ENCODE assay signal across 8 cellular contexts in genomic region chr11:125886997-125887372, GRCh38. TPM values are rescaled to one million over a fixed set of nuclear protein-coding genes. Genes with fewer than 3 reads are reported as not detected.
DNase-seq lines count a peak whose midpoint lies in the region; ATAC-seq and TF ChIP-seq lines count a peak whose summit lies in the region.

No MANE protein-coding gene starts in this region.

- H4K8ac ChIP-seq in mesendoderm (ENCODE audit: low read depth, low read length) = no peak overlapping the region

- peak; percentile 52 for ATAC-seq in CD4-positive, alpha-beta T cell (ENCODE audit: poor library complexity)
- ATAC-seq in GM19328 (IDR thresholded peaks at IDR 0.05; ENCODE audit: unreplicated experiment) = peak; percentile 33
- ATAC-seq in HG03378 (IDR thresholded peaks at IDR 0.05; ENCODE audit: unreplicated experiment) = peak; percentile 20
- peak; percentile 38 for ATAC-seq in T-helper 17 cell

- H3K4me1 Mint-ChIP-seq in CD4-positive, alpha-beta T cell (ENCODE audit: low read depth) = peaks cover 44% of the 10 kb centered on the region
- peaks cover 17% of the 10 kb centered on the region for H3K4me1 Mint-ChIP-seq in T-helper 17 cell

- no CpG with 5 or more reads among the region's 24 CpGs for WGBS in mesendoderm (ENCODE audit: extremely low coverage, insufficient coverage, low lambda C conversion rate)
- WGBS in thymus = 21% methylated on average over 24 of the region's 24 CpGs

- H2BK5ac ChIP-seq in mesendoderm (ENCODE audit: low read length) = no peak overlapping the region

- POLR2A ChIA-PET in CD4-positive, alpha-beta T cell (lab: Charles Lee) = interaction anchor here (0.8 to 2.5 kb wide), 12 partner anchors 9 to 775 kb away, joined by 3 to 67 read pairs (median 6); partner anchors contain the start of genes CHEK1, DCPS, EI24 and FOXRED1

- H3K36me3 ChIP-seq in duodenal mucosa (ENCODE audit: control insufficient read depth in 1 of 2, insufficient read depth in 2 of 2, low read length in 2 of 2) (no peaks in the 10 kb centered on the region), mesendoderm (ENCODE audit: control insufficient read depth, insufficient read depth, low read length) (no peaks in the 10 kb centered on the region), thymus (ENCODE audit: control insufficient read depth, insufficient read depth) (no peaks in the 10 kb centered on the region)

- peak overlapping the region; percentile 90 for H3K56ac ChIP-seq in mesendoderm (ENCODE audit: low read length)

- peaks cover 2% of the 10 kb centered on the region for H3K79me2 ChIP-seq in mesendoderm (ENCODE audit: control insufficient read depth, insufficient read depth, low read length)

- H3K79me1 ChIP-seq in mesendoderm (ENCODE audit: low read length) = no peaks in the 10 kb centered on the region

- H3K27ac Mint-ChIP-seq in CD4-positive, alpha-beta T cell = peak overlapping the region; percentile 92
- peak overlapping the region; percentile 96 for H3K27ac Mint-ChIP-seq in T-helper 17 cell

- no peaks in the 10 kb centered on the region for H3K27me3 ChIP-seq in CD4-positive, alpha-beta T cell (ENCODE audit: control insufficient read depth, insufficient read depth, low read length)
- H3K27me3 ChIP-seq in duodenal mucosa (ENCODE audit: control insufficient read depth in 1 of 2, insufficient read depth in 2 of 2, low read length in 2 of 2) (no peaks in the 10 kb centered on the region), mesendoderm (ENCODE audit: insufficient read depth, low read length, poor library complexity) (no peaks in the 10 kb centered on the region), thymus (ENCODE audit: control insufficient read depth, insufficient read depth) (no peaks in the 10 kb centered on the region)

- peak in 9 of 10 experiments; percentile 9 to 52 (median 25) for DNase-seq in CD4-positive, alpha-beta T cell
- peak in 2 of 3 donors; percentile 24 to 27 for DNase-seq in T-helper 17 cell
- DNase-seq in mesendoderm = no peak
- no peak for DNase-seq in activated effector memory CD4-positive, alpha-beta T cell treated with Interleukin-2 at 50 U/mL for 16 hours

- no peak overlapping the region for H2BK120ac ChIP-seq in mesendoderm (ENCODE audit: low read depth, low read length)

- H3K27ac ChIP-seq in CD4-positive, alpha-beta T cell (ENCODE audit: low read depth, low read length) = peak overlapping the region; percentile 50
- H3K27ac ChIP-seq in duodenal mucosa (ENCODE audit: low read depth, low read length) (peak overlapping the region; percentile 46), mesendoderm (ENCODE audit: low read depth, low read length) (no peak overlapping the region), thymus (ENCODE audit: low read depth) (peak overlapping the region; percentile 59)

- TF ChIP-seq CTCF in CD4-positive, alpha-beta T cell (IDR thresholded peaks at IDR 0.05) = no peak

- H4K5ac ChIP-seq in mesendoderm (ENCODE audit: low read length) = no peak overlapping the region

- no peaks in the 10 kb centered on the region for H3K27me3 Mint-ChIP-seq in CD4-positive, alpha-beta T cell
- H3K27me3 Mint-ChIP-seq in T-helper 17 cell = peaks cover 4% of the 10 kb centered on the region

- H3K9me3 Mint-ChIP-seq in CD4-positive, alpha-beta T cell = no peaks in the 10 kb centered on the region

- H3K4me1 ChIP-seq in duodenal mucosa (ENCODE audit: control insufficient read depth in 1 of 2, insufficient read depth in 2 of 2, low read length in 2 of 2) (peaks cover 0 to 15% of the 10 kb centered on the region in 2 donors), mesendoderm (ENCODE audit: control insufficient read depth, low read depth, low read length) (no peaks in the 10 kb centered on the region), thymus (ENCODE audit: control insufficient read depth, insufficient read depth, low read length) (no peaks in the 10 kb centered on the region)

- H3K23ac ChIP-seq in mesendoderm (ENCODE audit: low read length) = no peak overlapping the region

- intact Hi-C loops in CD4-positive, alpha-beta T cell (cut with DNase I, micrococcal nuclease) = loop anchor here (1.0 to 10.0 kb wide), 10 partner anchors 16 to 1212 kb away; partner anchors contain the start of genes PUS3 (in 2 of the 2), STT3A (in 2 of the 2), CDON (in 1 of the 2) and CHEK1 (in 1 of the 2)

- no peak overlapping the region for H3K18ac ChIP-seq in mesendoderm (ENCODE audit: low read length)

- H3K4ac ChIP-seq in mesendoderm (ENCODE audit: low read depth, low read length) = no peak overlapping the region

- no peak overlapping the region for H2AK5ac ChIP-seq in mesendoderm (ENCODE audit: low read length)

- H3K4me3 ChIP-seq in duodenal mucosa (ENCODE audit: low read depth in 1 of 2, low read length in 2 of 2) = peak overlapping the region; percentile 81 to 96
- H3K4me3 ChIP-seq in mesendoderm (ENCODE audit: low read length) = no peak overlapping the region
- peak overlapping the region; percentile 83 for H3K4me3 ChIP-seq in thymus (ENCODE audit: low read length)

- peak overlapping the region; percentile 95 for H3K4me3 Mint-ChIP-seq in CD4-positive, alpha-beta T cell
- H3K4me3 Mint-ChIP-seq in T-helper 17 cell = peak overlapping the region; percentile 91

- no peaks in the 10 kb centered on the region for H3K9me3 ChIP-seq in CD4-positive, alpha-beta T cell (ENCODE audit: control insufficient read depth, low read length)
- H3K9me3 ChIP-seq in T-helper 17 cell (ENCODE audit: control insufficient read depth, low read length, poor library complexity, severe bottlenecking) (no peaks in the 10 kb centered on the region), duodenal mucosa (ENCODE audit: control insufficient read depth in 1 of 2, low read length in 2 of 2) (no peaks in the 10 kb centered on the region), thymus (ENCODE audit: control insufficient read depth) (no peaks in the 10 kb centered on the region)

- peaks cover 18% of the 10 kb centered on the region for H3K36me3 Mint-ChIP-seq in CD4-positive, alpha-beta T cell (ENCODE audit: low read depth)
- H3K36me3 Mint-ChIP-seq in T-helper 17 cell (ENCODE audit: low read depth) = no peaks in the 10 kb centered on the region

- no peak overlapping the region for H2BK15ac ChIP-seq in mesendoderm (replicated peaks; ENCODE audit: low read depth)

- H3K9ac ChIP-seq in duodenal mucosa (ENCODE audit: low read depth in 1 of 2, low read length in 2 of 2) = peak overlapping the region; percentile 77 to 85
- no peak overlapping the region for H3K9ac ChIP-seq in mesendoderm (ENCODE audit: low read length)

- H3K4me2 ChIP-seq in mesendoderm (ENCODE audit: low read length) = no peak overlapping the region

- CTCF ChIA-PET in CD4-positive, alpha-beta T cell (lab: Charles Lee) = interaction anchor here (1.1 to 1.5 kb wide), 2 partner anchors 10 to 292 kb away, joined by 3 to 5 read pairs; no protein-coding TSS in a partner anchor

RNA-seq across cellular contexts. Expression of gene HYLS1, which starts 0.5 kb away (rescaled TPM):
- total RNA-seq in CD4-positive, alpha-beta T cell = 1 to 10 TPM; 1.2 to 1.3 TPM
- 1 to 10 TPM; 3.3 to 3.9 TPM for total RNA-seq in T-helper 17 cell
- 10.4 TPM for polyA plus RNA-seq in mesendoderm (2013, experiment 1 of 2)
- polyA plus RNA-seq in mesendoderm (2013, experiment 2 of 2) = 10.0 TPM
- 3.6 TPM for polyA plus RNA-seq in thymus

RNA-seq across cellular contexts. Expression of gene PUS3, which starts 16.0 kb away (rescaled TPM):
- total RNA-seq in CD4-positive, alpha-beta T cell = 1 to 10 TPM; 6.0 to 7.3 TPM
- 1 to 10 TPM; 3.5 to 4.1 TPM for total RNA-seq in T-helper 17 cell
- 24.3 TPM for polyA plus RNA-seq in mesendoderm (2013, experiment 1 of 2)
- polyA plus RNA-seq in mesendoderm (2013, experiment 2 of 2) = 25.5 TPM
- 17.2 TPM for polyA plus RNA-seq in thymus

RNA-seq across cellular contexts. Expression of gene DDX25, which starts 17.3 kb away (rescaled TPM):
- not detected for total RNA-seq in CD4-positive, alpha-beta T cell
- not detected for total RNA-seq in T-helper 17 cell
- 11.5 TPM for polyA plus RNA-seq in mesendoderm (2013, experiment 1 of 2)
- 13.2 TPM for polyA plus RNA-seq in mesendoderm (2013, experiment 2 of 2)
- polyA plus RNA-seq in thymus = 1.1 TPM

RNA-seq across cellular contexts. Expression of gene PATE4, which starts 53.9 kb away (rescaled TPM):
- not detected for total RNA-seq in CD4-positive, alpha-beta T cell
- not detected for total RNA-seq in T-helper 17 cell
- polyA plus RNA-seq in mesendoderm (2013, experiment 1 of 2) = not detected
- polyA plus RNA-seq in mesendoderm (2013, experiment 2 of 2) = not detected
- polyA plus RNA-seq in thymus = 0.11 TPM

RNA-seq across cellular contexts. Expression of gene VSIG10L2, which starts 58.9 kb away (rescaled TPM):
- not detected for total RNA-seq in CD4-positive, alpha-beta T cell
- not detected for total RNA-seq in T-helper 17 cell
- not detected for polyA plus RNA-seq in mesendoderm (2013, experiment 1 of 2)
- not detected for polyA plus RNA-seq in mesendoderm (2013, experiment 2 of 2)
- 0.84 TPM for polyA plus RNA-seq in thymus

Comparison
In these comparisons a context has a peak if more than half of its experiments do, and no peak if none do; other contexts are left out.
1. DNase-seq: peak in CD4-positive, alpha-beta T cell (9 of 10) and T-helper 17 cell (2 of 3); none in mesendoderm (single experiment) and activated effector memory CD4-positive, alpha-beta T cell treated with Interleukin-2 at 50 U/mL for 16 hours (single experiment).
2. Peak in every context shown above with its lines, with median percentiles within 50 percentile points of each other: ATAC-seq.